8 cellular contexts compared by ENCODE assay signal in genomic region chr14:51283402-51283825, GRCh38. TPM values are rescaled to one million over a fixed set of nuclear protein-coding genes. Genes with fewer than 3 reads are reported as not detected.
DNase-seq lines count a peak whose midpoint lies in the region; ATAC-seq and TF ChIP-seq lines count a peak whose summit lies in the region.

No MANE protein-coding gene starts in this region.

- no peak overlapping the region for H3K9ac ChIP-seq in HCT116 (ENCODE audit: low read length)

- BruUV-seq in HCT116 (replicated peaks; lab: Mats Ljungman, UMichigan), result no TSS peak

- H3K9me2 ChIP-seq in HCT116 (ENCODE audit: insufficient read depth), result no peaks in the 10 kb centered on the region

- ATAC-seq in HCT116 (peak; percentile 81), gastrocnemius medialis (peak; percentile 84 to 93), HG02610 (IDR thresholded peaks at IDR 0.05; ENCODE audit: unreplicated experiment) (no peak), GM18858 (IDR thresholded peaks at IDR 0.05; ENCODE audit: unreplicated experiment) (no peak)

- TF ChIP-seq CTCF in C4-2B (conservative IDR thresholded peaks at IDR 0.05) (peak; percentile 91), HCT116 (IDR thresholded peaks at IDR 0.05 in 2 of 3, conservative IDR thresholded peaks at IDR 0.05 in 1 of 3; ENCODE audit: borderline replicate concordance in 1 of 3, insufficient read depth in 1 of 3, low read depth in 2 of 3, low read length in 2 of 3) (peak; percentile 55 to 84 (median 76)), right atrium auricular region (IDR thresholded peaks at IDR 0.05) (peak; percentile 45 to 85), gastrocnemius medialis (IDR thresholded peaks at IDR 0.05 in 4 of 5, conservative IDR thresholded peaks at IDR 0.05 in 1 of 5) (peak; percentile 53 to 81 (median 68))

- intact Hi-C loops in HCT116 (cut with micrococcal nuclease) (loop anchor here (1.0 to 10.0 kb wide), 5 partner anchors 87 to 851 kb away; no protein-coding TSS in a partner anchor), gastrocnemius medialis (cut with DNase I; ENCODE audit: low total_unique reads) (loop anchor here (1.0 to 5.0 kb wide), 4 partner anchors 369 to 704 kb away; partner anchors contain the start of gene RTRAF)

- peak; percentile 78 for TF ChIP-seq RAD21 in HCT116 (IDR thresholded peaks at IDR 0.05; ENCODE audit: low read depth)

- H3K36me3 ChIP-seq in HCT116 (ENCODE audit: control insufficient read depth in 1 of 2, insufficient read depth in 2 of 2, low read length in 2 of 2), result peaks cover 2 to 17% of the 10 kb centered on the region in 2 experiments; a peak in 1 of 4 replicates
- no peaks in the 10 kb centered on the region for H3K36me3 ChIP-seq in right atrium auricular region
- no peaks in the 10 kb centered on the region for H3K36me3 ChIP-seq in gastrocnemius medialis

- no peaks in the 10 kb centered on the region for H3K4me1 ChIP-seq in HCT116 (ENCODE audit: control insufficient read depth in 1 of 2, insufficient read depth in 2 of 2, low read length in 2 of 2)
- no peaks in the 10 kb centered on the region for H3K4me1 ChIP-seq in right atrium auricular region
- H3K4me1 ChIP-seq in gastrocnemius medialis, result no peaks in the 10 kb centered on the region

- H3K27me3 ChIP-seq in HCT116 (ENCODE audit: insufficient read depth, low read length) (no peaks in the 10 kb centered on the region), right atrium auricular region (no peaks in the 10 kb centered on the region), gastrocnemius medialis (no peaks in the 10 kb centered on the region)

- peaks cover 11% of the 10 kb centered on the region; the same call in 1 of the 2 replicates for H4K20me1 ChIP-seq in HCT116 (ENCODE audit: insufficient read depth)

- H3K4me2 ChIP-seq in HCT116 (ENCODE audit: low read length), result no peak overlapping the region

- no peak overlapping the region for H2AFZ ChIP-seq in HCT116 (ENCODE audit: low read depth, low read length, poor library complexity, severe bottlenecking)

- in situ Hi-C loops in gastrocnemius medialis (cut with MboI; ENCODE audit: low sequenced_read_pairs in 4 of 4), result loop anchor here (10.0 to 25.0 kb wide), 4 partner anchors 371 to 704 kb away; partner anchors contain the start of genes RTRAF (in 3 of the 4) and FRMD6 (in 1 of the 4)

- DNase-seq in HCT116 (ENCODE audit: low read depth, low spot score) (peak; percentile 36), NCI-H2227 (lab: John Stamatoyannopoulos, UW; ENCODE audit: unreplicated experiment) (peak; percentile 83), amniotic stem cell (lab: John Stamatoyannopoulos, UW) (peak; percentile 85), right atrium auricular region (ENCODE audit: low spot score) (no peak), gastrocnemius medialis (no peak)

- H3K4me3 ChIP-seq in HCT116 (replicated peaks in 1 of 2; ENCODE audit: low read depth in 1 of 2, low read length in 2 of 2) (no peak overlapping the region), right atrium auricular region (no peak overlapping the region), gastrocnemius medialis (no peak overlapping the region)

- RAD21 ChIA-PET in HCT116 (lab: Charles Lee; ENCODE audit: low non-redundant PET in 1 of 2, low total read pairs in 2 of 2, uncharacterized antibody in 2 of 2, unreplicated experiment in 2 of 2), result no interaction called here

- POLR2A ChIA-PET in HCT116 (lab: Charles Lee), result no interaction called here

- H3K27ac ChIP-seq in C4-2B (no peak overlapping the region), HCT116 (ENCODE audit: low read depth, low read length) (no peak overlapping the region), right atrium auricular region (no peak overlapping the region), gastrocnemius medialis (no peak overlapping the region)

- CTCF ChIA-PET in HCT116 (lab: Charles Lee), result interaction anchor here (0.7 to 3.3 kb wide), 7 partner anchors 9 to 697 kb away, joined by 3 to 22 read pairs (median 4); no protein-coding TSS in a partner anchor

- H3K79me2 ChIP-seq in HCT116 (ENCODE audit: insufficient read depth, low read length), result peaks cover 15% of the 10 kb centered on the region; the same call in 1 of the 2 replicates

- H3K9me3 ChIP-seq in HCT116 (ENCODE audit: control insufficient read depth in 1 of 2, insufficient read depth in 1 of 2, low read depth in 1 of 2, low read length in 2 of 2) (no peaks in the 10 kb centered on the region), right atrium auricular region (no peaks in the 10 kb centered on the region), gastrocnemius medialis (no peaks in the 10 kb centered on the region)

- TF ChIP-seq POLR2A in HCT116 (IDR thresholded peaks at IDR 0.05; ENCODE audit: borderline replicate concordance, extremely low read depth, insufficient read depth, insufficient read length) (no peak), gastrocnemius medialis (IDR thresholded peaks at IDR 0.05) (no peak)

TF ChIP-seq in HCT116, 20 proteins besides CTCF, POLR2A, EP300 and RAD21:
- TF ChIP-seq ZNF274 (IDR thresholded peaks at IDR 0.05; ENCODE audit: low read depth, low read length), result no peak
- no peak for TF ChIP-seq FOSL1 (IDR thresholded peaks at IDR 0.05; ENCODE audit: low read depth)
- TF ChIP-seq MAX (IDR thresholded peaks at IDR 0.05), result no peak
- TF ChIP-seq ZBTB33 (IDR thresholded peaks at IDR 0.05; ENCODE audit: extremely low read depth, insufficient replicate concordance, low read length), result no peak
- no peak for TF ChIP-seq REST (IDR thresholded peaks at IDR 0.05; ENCODE audit: low read depth)
- TF ChIP-seq YY1 (IDR thresholded peaks at IDR 0.05; ENCODE audit: extremely low read depth, insufficient replicate concordance, low read depth, low read length), result no peak
- TF ChIP-seq ELF1 (IDR thresholded peaks at IDR 0.05; ENCODE audit: borderline replicate concordance, low read depth), result no peak
- TF ChIP-seq TCF7L2 (IDR thresholded peaks at IDR 0.05; ENCODE audit: borderline replicate concordance, extremely low read depth, insufficient read depth, insufficient read length), result no peak
- no peak for TF ChIP-seq ATF3 (IDR thresholded peaks at IDR 0.05)
- no peak for TF ChIP-seq EGR1 (IDR thresholded peaks at IDR 0.05; ENCODE audit: low read depth)
- no peak for TF ChIP-seq JUND (IDR thresholded peaks at IDR 0.05)
- no peak for TF ChIP-seq EZH2 (IDR thresholded peaks at IDR 0.05)
- TF ChIP-seq CBX3 (IDR thresholded peaks at IDR 0.05; ENCODE audit: low read depth), result no peak
- no peak for TF ChIP-seq EZH2phosphoT487 (IDR thresholded peaks at IDR 0.05; ENCODE audit: borderline replicate concordance)

RNA-seq across cellular contexts. Expression of gene TMX1, which starts 43.4 kb away (rescaled TPM):
- 46.2 TPM for total RNA-seq in HCT116 (2021; ENCODE audit: unreplicated experiment)
- polyA plus RNA-seq in HCT116 (2012), result 21.2 and 23.6 TPM in 2 replicates
- 10 to 100 TPM in 1 of 2 donors, 1 to 10 TPM in 1; 8.9 to 11.7 TPM for total RNA-seq in right atrium auricular region
- 10 to 100 TPM; 13.5 to 17.3 (median 15.7) TPM for total RNA-seq in gastrocnemius medialis

Comparison
In these comparisons a context has a peak if more than half of its experiments do, and no peak if none do; other contexts are left out.
1. ATAC-seq: peak in HCT116 (single experiment) and gastrocnemius medialis (2 of 2); none in HG02610 (single experiment) and GM18858 (single experiment).
2. DNase-seq: peak in HCT116 (single experiment), NCI-H2227 (single experiment) and amniotic stem cell (single experiment); none in right atrium auricular region (single experiment) and gastrocnemius medialis (0 of 2).
3. Peak in every context shown above with its lines, with median percentiles within 50 percentile points of each other: CTCF ChIP-seq.